ENCODE assay signal across 10 cellular contexts in genomic region chr21:41360072-41360821, GRCh38. TPM values are rescaled to one million over a fixed set of nuclear protein-coding genes. Genes with fewer than 3 reads are reported as not detected.
DNase-seq lines count a peak whose midpoint lies in the region; ATAC-seq lines count a peak whose summit lies in the region.
"Had no signal": no experiment of that assay in that cellular context is flagged by ENCODE, and none has a peak within 500 bp of the region (broad histone marks: within the 10 kb centered on the region; RNA-seq: fewer than 3 reads in every experiment).

No MANE protein-coding gene starts in this region.

- H3K9me3 ChIP-seq in subcutaneous abdominal adipose tissue (ENCODE audit: control insufficient read depth in 5 of 5, low read length in 5 of 5), result no peaks in the 10 kb centered on the region

- peak overlapping the region; percentile 84 for H3K27ac ChIP-seq in subcutaneous abdominal adipose tissue (ENCODE audit: low read depth, low read length)

- no peak overlapping the region for H3K4me3 ChIP-seq in subcutaneous abdominal adipose tissue (ENCODE audit: low read depth in 1 of 5, low read length in 5 of 5)

- intact Hi-C loops in left ventricle myocardium superior (cut with micrococcal nuclease), result no loop called here

- peaks cover 13 to 43% (median 37%) of the 10 kb centered on the region in 5 donors for H3K4me1 ChIP-seq in subcutaneous abdominal adipose tissue (ENCODE audit: control insufficient read depth in 5 of 5, insufficient read depth in 5 of 5, low read length in 5 of 5)

- ATAC-seq in left ventricle myocardium superior (peak; percentile 47), HG02759 (IDR thresholded peaks at IDR 0.05; ENCODE audit: unreplicated experiment) (no peak), GM18517 (IDR thresholded peaks at IDR 0.05; ENCODE audit: unreplicated experiment) (no peak)

- H3K36me3 ChIP-seq in subcutaneous abdominal adipose tissue (ENCODE audit: control insufficient read depth in 5 of 5, insufficient read depth in 5 of 5, low read length in 5 of 5), result peaks cover 0 to 2% (median 0%) of the 10 kb centered on the region in 5 donors

- peak; percentile 7 for DNase-seq in NCI-H82 (lab: John Stamatoyannopoulos, UW)
- no peak for DNase-seq in NCI-H82 treated with DMSO at 0.1 percent for 48 hours (lab: John Stamatoyannopoulos, UW; ENCODE audit: unreplicated experiment)
- DNase-seq in SK-MEL-5 (ENCODE audit: low read depth, low spot score), result peak; percentile 37
- DNase-seq in left ventricle myocardium superior, result peak; percentile 69
- DNase-seq in epidermal melanocyte (ENCODE audit: insufficient read length, low spot score), result no peak
- DNase-seq: activated CD4-positive, CD25-positive, alpha-beta regulatory T cell; hippocampal formation had no signal

- H3K27me3 ChIP-seq in subcutaneous abdominal adipose tissue (ENCODE audit: control insufficient read depth in 5 of 5, insufficient read depth in 4 of 5, low read length in 5 of 5), result peaks cover 0 to 5% (median 0%) of the 10 kb centered on the region in 5 donors

- in situ Hi-C loops in SK-MEL-5 (cut with HindIII; ENCODE audit: low pct_unique_long_range_greater_than_20kb, low sequenced_read_pairs), result no loop called here

- H3K9ac ChIP-seq in subcutaneous abdominal adipose tissue (ENCODE audit: low read length in 5 of 5), result peak overlapping the region in 2 of 5 donors; percentile 1 to 67

RNA-seq across cellular contexts. Expression of gene MX2, which starts 1.6 kb away (rescaled TPM):
- total RNA-seq in SK-MEL-5 (2014; rRNA removed; shearing (Covaris generic)), result not detected in 2 replicates
- not detected in 2 replicates for polyA plus RNA-seq in SK-MEL-5 (2015; cell fraction: cytosol; rRNA removed)
- not detected in 2 replicates for polyA plus RNA-seq in SK-MEL-5 (2015; cell fraction: nucleus; rRNA removed)
- total RNA-seq in left ventricle myocardium superior, result 7.1 TPM

RNA-seq across cellular contexts. Expression of gene FAM3B, which starts 43.6 kb away (rescaled TPM):
- total RNA-seq in SK-MEL-5 (2014; rRNA removed; shearing (Covaris generic)), result not detected in 2 replicates
- 0.45 TPM in 1 of 2 replicates, not detected in the other for polyA plus RNA-seq in SK-MEL-5 (2015; cell fraction: cytosol; rRNA removed)
- not detected in 2 replicates for polyA plus RNA-seq in SK-MEL-5 (2015; cell fraction: nucleus; rRNA removed)
- total RNA-seq in left ventricle myocardium superior, result not detected

Comparison
In these comparisons a context has a peak if more than half of its experiments do, and no peak if none do; other contexts are left out.
1. DNase-seq: peak in NCI-H82 (single experiment), SK-MEL-5 (single experiment) and left ventricle myocardium superior (single experiment); none in NCI-H82 treated with DMSO at 0.1 percent for 48 hours (single experiment) and epidermal melanocyte (single experiment).